Comparison of ENCODE assay signal across 9 cellular contexts in the genomic region with DNA sequence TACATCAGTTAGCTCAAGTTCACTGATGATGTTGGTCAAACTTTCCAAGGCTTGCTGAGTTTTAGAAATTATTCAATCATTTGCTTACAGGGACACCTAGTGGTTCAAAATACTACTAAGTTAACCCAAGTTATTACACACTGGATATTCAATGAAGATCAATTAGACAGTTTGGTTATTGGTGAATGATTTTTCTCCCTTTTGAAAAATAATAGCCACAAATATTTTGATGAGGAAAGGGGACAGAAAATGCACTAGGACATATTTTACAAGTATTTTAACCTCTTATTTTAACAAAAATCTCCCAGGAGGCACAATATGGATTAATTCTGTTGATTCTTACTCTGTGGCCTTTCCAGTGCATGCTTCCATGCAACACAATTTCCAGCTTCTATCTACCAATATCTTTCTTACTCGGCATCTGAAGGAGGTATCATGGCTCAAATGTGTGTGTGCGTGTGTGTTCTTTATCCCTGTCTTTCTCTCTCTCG. TPM values are rescaled to one million over a fixed set of nuclear protein-coding genes. Genes with fewer than 3 reads are reported as not detected.
DNase-seq lines count a peak whose midpoint lies in the region; ATAC-seq and TF ChIP-seq lines count a peak whose summit lies in the region.
"Had no signal": no experiment of that assay in that cellular context is flagged by ENCODE, and none has a peak within 500 bp of the region (broad histone marks: within the 10 kb centered on the region; RNA-seq: fewer than 3 reads in every experiment).

No MANE protein-coding gene starts in this region.

- no peaks in the 10 kb centered on the region for H3K27me3 ChIP-seq in smooth muscle cell (ENCODE audit: low read depth)
- no peaks in the 10 kb centered on the region for H3K27me3 ChIP-seq in spleen (replicated peaks in 1 of 7)

- no peaks in the 10 kb centered on the region for H3K9me3 ChIP-seq in OCI-LY7 (ENCODE audit: low read length)
- no peaks in the 10 kb centered on the region for H3K9me3 ChIP-seq in smooth muscle cell (replicated peaks; ENCODE audit: low read depth)
- no peaks in the 10 kb centered on the region for H3K9me3 ChIP-seq in spleen

- no peak overlapping the region for H3K9ac ChIP-seq in smooth muscle cell (ENCODE audit: low read depth)

- ATAC-seq in GM18867 (IDR thresholded peaks at IDR 0.05; ENCODE audit: unreplicated experiment) (peak; percentile 58), HG03342 (IDR thresholded peaks at IDR 0.05; ENCODE audit: unreplicated experiment) (no peak)

- CTCF ChIA-PET in OCI-LY7 (lab: Charles Lee; ENCODE audit: unreplicated experiment) = no interaction called here

- WGBS in smooth muscle cell (ENCODE audit: low lambda C conversion rate) = 87% methylated on average over 3 of the region's 3 CpGs
- WGBS in spleen, 5 donors = 77 to 84% (median 82%) methylated on average over 3 of the region's 3 CpGs

- no peak overlapping the region for H3K4me2 ChIP-seq in OCI-LY7 (ENCODE audit: low read length)
- no peak overlapping the region for H3K4me2 ChIP-seq in smooth muscle cell

- H3K9me2 ChIP-seq in OCI-LY7 (ENCODE audit: insufficient read depth, low read length) = no peaks in the 10 kb centered on the region

- H3K4me1 ChIP-seq in OCI-LY7 (ENCODE audit: insufficient read depth, low read length, poor library complexity, severe bottlenecking) = no peaks in the 10 kb centered on the region
- no peaks in the 10 kb centered on the region for H3K4me1 ChIP-seq in smooth muscle cell (ENCODE audit: low read depth)
- no peaks in the 10 kb centered on the region for H3K4me1 ChIP-seq in spleen

- intact Hi-C loops in OCI-LY7 (cut with micrococcal nuclease; ENCODE audit: unreplicated experiment) = no loop called here
- intact Hi-C loops in spleen (cut with DNase I; ENCODE audit: low total_unique reads) = no loop called here

- no TSS peak for BruUV-seq in OCI-LY7 (replicated peaks; lab: Mats Ljungman, UMichigan)

- TF ChIP-seq CTCF in 22Rv1 (IDR thresholded peaks at IDR 0.05) = peak; percentile 65
- TF ChIP-seq CTCF in OCI-LY7 (conservative IDR thresholded peaks at IDR 0.05; ENCODE audit: low read length) = peak; percentile 71
- TF ChIP-seq CTCF in fibroblast of mammary gland (conservative IDR thresholded peaks at IDR 0.05; ENCODE audit: control insufficient read depth, insufficient read depth, low read depth, low read length) = peak; percentile 40
- TF ChIP-seq CTCF in smooth muscle cell (IDR thresholded peaks at IDR 0.05; ENCODE audit: borderline replicate concordance, insufficient read depth, poor library complexity, severe bottlenecking) = peak; percentile 36
- peak in 3 of 11 experiments; percentile 12 to 34 (median 12) for TF ChIP-seq CTCF in spleen (IDR thresholded peaks at IDR 0.05 in 8 of 11, conservative IDR thresholded peaks at IDR 0.05 in 3 of 11)

- H3K79me2 ChIP-seq in OCI-LY7 (ENCODE audit: insufficient read depth, low read depth, low read length) (no peaks in the 10 kb centered on the region), smooth muscle cell (ENCODE audit: low read depth) (no peaks in the 10 kb centered on the region)

- H4K20me1 ChIP-seq in OCI-LY7 (ENCODE audit: insufficient read depth, low read length) = no peaks in the 10 kb centered on the region
- H4K20me1 ChIP-seq in smooth muscle cell (ENCODE audit: low read depth) = no peaks in the 10 kb centered on the region

- POLR2A ChIA-PET in OCI-LY7 (lab: Charles Lee) = no interaction called here

- H3K27ac ChIP-seq in 22Rv1 = no peak overlapping the region
- H3K27ac ChIP-seq in OCI-LY7 (ENCODE audit: low read depth, low read length, poor library complexity, severe bottlenecking) = no peak overlapping the region
- no peak overlapping the region for H3K27ac ChIP-seq in smooth muscle cell (ENCODE audit: low read depth)
- H3K27ac ChIP-seq in spleen = no peak overlapping the region

- H3K4me3 ChIP-seq in OCI-LY7 (ENCODE audit: low read depth, low read length, poor library complexity, severe bottlenecking) = no peak overlapping the region
- H3K4me3 ChIP-seq in fibroblast of mammary gland (ENCODE audit: control insufficient read depth, low read depth, low read length) = no peak overlapping the region
- H3K4me3 ChIP-seq in smooth muscle cell = no peak overlapping the region
- H3K4me3 ChIP-seq in spleen = no peak overlapping the region

- H3K36me3 ChIP-seq in OCI-LY7 (ENCODE audit: insufficient read depth, low read length) = no peaks in the 10 kb centered on the region
- H3K36me3 ChIP-seq in smooth muscle cell (ENCODE audit: low read depth) = no peaks in the 10 kb centered on the region
- H3K36me3 ChIP-seq in spleen = no peaks in the 10 kb centered on the region

- no peak for TF ChIP-seq POLR2A in spleen (IDR thresholded peaks at IDR 0.05)

- H3F3A ChIP-seq in smooth muscle cell (ENCODE audit: low read depth) = no peaks in the 10 kb centered on the region

- H2AFZ ChIP-seq in OCI-LY7 (ENCODE audit: low read length) (no peak overlapping the region), smooth muscle cell (ENCODE audit: low read depth) (no peak overlapping the region)

- peak; percentile 14 for DNase-seq in OCI-LY7 (ENCODE audit: low spot score)
- peak; percentile 53 for DNase-seq in fibroblast of mammary gland (ENCODE audit: low read depth)
- no peak for DNase-seq in smooth muscle cell (lab: John Stamatoyannopoulos, UW; ENCODE audit: unreplicated experiment)
- no peak for DNase-seq in activated CD4-positive, alpha-beta T cell treated with anti-CD3 and anti-CD28 coated beads, Interleukin-2, amount 50 U/mL, for 1 hour
- no peak for DNase-seq in spleen
- DNase-seq: activated naive CD8-positive, alpha-beta T cell treated with anti-CD3 and anti-CD28 coated beads, Interleukin-2, amount 10 ng/mL, durations not matched to agents 7 days and 5 days had no signal

RNA-seq across cellular contexts. Expression of gene GOLGA6L2, which starts 20.1 kb away (rescaled TPM):
- total RNA-seq in OCI-LY7 (2014; rRNA removed; shearing (Covaris generic)) = not detected in 2 replicates
- not detected in 2 replicates for total RNA-seq in OCI-LY7 (2022)
- not detected in 2 replicates for total RNA-seq in smooth muscle cell
- not detected in 2 replicates for polyA plus RNA-seq in smooth muscle cell
- total RNA-seq in spleen = not detected
- not detected for polyA plus RNA-seq in spleen
- total RNA-seq: activated naive CD8-positive, alpha-beta T cell treated with anti-CD3 and anti-CD28 coated beads, Interleukin-2, amount 10 ng/mL, durations not matched to agents 7 days and 5 days had no signal

Comparison
In these comparisons a context has a peak if more than half of its experiments do, and no peak if none do; other contexts are left out.
1. DNase-seq: peak in OCI-LY7 (single experiment) and fibroblast of mammary gland (single experiment); none in smooth muscle cell (single experiment), activated CD4-positive, alpha-beta T cell treated with anti-CD3 and anti-CD28 coated beads, Interleukin-2, amount 50 U/mL, for 1 hour (single experiment) and spleen (single experiment).